26 cellular contexts compared by ENCODE assay signal in the genomic region with DNA sequence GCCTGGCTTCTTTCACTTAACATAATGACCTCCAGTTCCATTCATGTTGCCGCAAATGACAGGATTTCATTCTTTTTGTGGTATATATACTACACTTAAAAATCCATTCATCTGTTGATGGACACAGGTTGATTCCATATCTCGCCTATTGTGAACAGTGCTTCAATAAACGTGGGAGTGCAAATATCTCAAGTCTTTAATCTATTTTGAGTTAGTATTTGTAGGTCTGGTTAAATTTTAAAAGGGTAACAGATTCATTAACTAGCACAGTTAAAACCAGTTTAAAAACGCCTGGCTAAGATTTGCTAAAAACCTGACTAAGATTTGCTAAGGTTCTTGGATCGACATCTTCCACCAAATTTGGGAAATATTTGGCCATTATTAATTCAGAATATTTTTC. TPM values are rescaled to one million over a fixed set of nuclear protein-coding genes. Genes with fewer than 3 reads are reported as not detected.
"Had no signal": no experiment of that assay in that cellular context is flagged by ENCODE, and none has a peak within 500 bp of the region (broad histone marks: within the 10 kb centered on the region; RNA-seq: fewer than 3 reads in every experiment).

No MANE protein-coding gene starts in this region.

- H3K9me3 ChIP-seq: SJCRH30, SK-N-SH had no signal

- H3K27me3 ChIP-seq: SJCRH30 had no signal

- H3K9ac ChIP-seq: KMS-11, SK-N-SH had no signal

- H3K9me3 Mint-ChIP-seq: activated CD4-positive, alpha-beta memory T cell treated with anti-CD3 and anti-CD28 coated beads for 36 hours; activated CD4-positive, alpha-beta T cell treated with anti-CD3 and anti-CD28 coated beads, Interleukin-2, amount 10 ng/mL, durations not matched to agents 7 days and 5 days; activated T-helper 17 cell treated with anti-CD3 and anti-CD28 coated beads, Interleukin-2, amount 50 U/mL, for 72 hours had no signal

- H3K4me1 ChIP-seq: SJCRH30 had no signal

- H3K36me3 Mint-ChIP-seq: activated CD4-positive, alpha-beta memory T cell treated with anti-CD3 and anti-CD28 coated beads for 36 hours had no signal

- H3K4me3 ChIP-seq: SJCRH30 had no signal

- H3K4me2 ChIP-seq: KMS-11, SK-N-SH had no signal

- H3K4me3 Mint-ChIP-seq: activated CD4-positive, alpha-beta memory T cell treated with anti-CD3 and anti-CD28 coated beads for 36 hours; activated CD4-positive, alpha-beta T cell treated with anti-CD3 and anti-CD28 coated beads, Interleukin-2, amount 10 ng/mL, durations not matched to agents 7 days and 5 days; activated T-helper 17 cell treated with anti-CD3 and anti-CD28 coated beads, Interleukin-2, amount 50 U/mL, for 72 hours; brain had no signal

- H3K36me3 ChIP-seq: SJCRH30 had no signal

- H3K4me1 Mint-ChIP-seq: activated CD4-positive, alpha-beta T cell treated with anti-CD3 and anti-CD28 coated beads, Interleukin-2, amount 10 ng/mL, durations not matched to agents 7 days and 5 days; activated T-helper 17 cell treated with anti-CD3 and anti-CD28 coated beads, Interleukin-2, amount 50 U/mL, for 72 hours had no signal

- H3K27me3 Mint-ChIP-seq: activated CD4-positive, alpha-beta memory T cell treated with anti-CD3 and anti-CD28 coated beads for 36 hours; activated CD4-positive, alpha-beta T cell treated with anti-CD3 and anti-CD28 coated beads, Interleukin-2, amount 10 ng/mL, durations not matched to agents 7 days and 5 days; activated T-helper 17 cell treated with anti-CD3 and anti-CD28 coated beads, Interleukin-2, amount 50 U/mL, for 72 hours; brain had no signal

- H3K27ac ChIP-seq: KMS-11, RWPE1, SJCRH30, VCaP had no signal

- H3K27ac Mint-ChIP-seq: activated CD4-positive, alpha-beta memory T cell treated with anti-CD3 and anti-CD28 coated beads for 36 hours; activated CD4-positive, alpha-beta T cell treated with anti-CD3 and anti-CD28 coated beads, Interleukin-2, amount 10 ng/mL, durations not matched to agents 7 days and 5 days; activated T-helper 17 cell treated with anti-CD3 and anti-CD28 coated beads, Interleukin-2, amount 50 U/mL, for 72 hours had no signal

- DNase-seq: activated CD4-positive, alpha-beta memory T cell treated with anti-CD3 and anti-CD28 coated beads for 36 hours; activated CD4-positive, alpha-beta T cell treated with anti-CD3 and anti-CD28 coated beads, Interleukin-2, amount 10 ng/mL, durations not matched to agents 7 days and 5 days; activated CD4-positive, CD25-positive, alpha-beta regulatory T cell; activated CD8-positive, alpha-beta memory T cell treated with anti-CD3 and anti-CD28 coated beads for 24 hours; activated gamma-delta T cell treated with Interleukin-2 at 50 U/mL for 16 hours; activated naive CD4-positive, alpha-beta T cell treated with anti-CD3 and anti-CD28 coated beads, Interleukin-2, amount 50 U/mL, for 16 hours; activated T-cell treated with anti-CD3 and anti-CD28 coated beads for 4 hours; activated T-cell treated with anti-CD3 and anti-CD28 coated beads, Interleukin-2, amount 50 U/mL, for 48 hours; NCI-H1092; NCI-H1930; NCI-H345; NCI-H510A; NK-92 treated with Interleukin-12 subunit alpha and Interleukin-12 subunit beta, amount 100 ng/mL, for 24 hours; OCI-M1; Right ventricle myocardium superior; SJCRH30; SK-N-SH; T-helper 1 cell had no signal

- ATAC-seq: activated T-helper 17 cell treated with anti-CD3 and anti-CD28 coated beads, Interleukin-2, amount 50 U/mL, for 72 hours; Panc1 had no signal

RNA-seq across cellular contexts. Expression of a gene that starts 45.7 kb away (rescaled TPM):
- total RNA-seq: activated CD4-positive, alpha-beta memory T cell treated with anti-CD3 and anti-CD28 coated beads for 36 hours; astrocyte; T-helper 2 cell treated with Interferon-gamma antibody and Interleukin-4, amounts not matched to agents 100 ng/mL and 5 ng/mL, for 36 hours had no signal
